ENCODE assay signal across 14 cellular contexts in genomic region chr7:30240401-30240800, GRCh38. TPM values are rescaled to one million over a fixed set of nuclear protein-coding genes. Genes with fewer than 3 reads are reported as not detected.
DNase-seq lines count a peak whose midpoint lies in the region; FAIRE-seq and TF ChIP-seq lines count a peak whose summit lies in the region.
"Had no signal": no experiment of that assay in that cellular context is flagged by ENCODE, and none has a peak within 500 bp of the region (broad histone marks: within the 10 kb centered on the region; RNA-seq: fewer than 3 reads in every experiment).

No MANE protein-coding gene starts in this region.

- peak; percentile 50 for FAIRE-seq in GM12891 (lab: Jason Lieb, UNC)
- FAIRE-seq: H54 had no signal

- H3K4me3 ChIP-seq in astrocyte of the spinal cord (ENCODE audit: low read depth, low read length) (no peak overlapping the region), neural progenitor cell (no peak overlapping the region), foreskin fibroblast (ENCODE audit: low read depth in 1 of 2, low read length in 2 of 2) (no peak overlapping the region)
- H3K4me3 ChIP-seq: body of pancreas had no signal

- no peaks in the 10 kb centered on the region for H3K9me3 ChIP-seq in neural progenitor cell (ENCODE audit: low read depth)
- H3K9me3 ChIP-seq: body of pancreas had no signal

- peaks cover 5% of the 10 kb centered on the region for H3K27me3 Mint-ChIP-seq in neural progenitor cell (ENCODE audit: insufficient read depth, low read depth)

- H3K4me2 ChIP-seq in neural progenitor cell = no peak overlapping the region

- no peaks in the 10 kb centered on the region for H3K36me3 ChIP-seq in neural progenitor cell

- no peak for TF ChIP-seq POLR2A in GM12891 (IDR thresholded peaks at IDR 0.05; ENCODE audit: low read depth, low read length)

- H3K4me1 ChIP-seq in neural progenitor cell = no peaks in the 10 kb centered on the region

- H3K79me2 ChIP-seq in neural progenitor cell (ENCODE audit: low read depth) = no peaks in the 10 kb centered on the region

- no peak for DNase-seq in GM12891 (ENCODE audit: insufficient read length, low spot score)
- DNase-seq in MV-4-11 (lab: John Stamatoyannopoulos, UW) = peak; percentile 43
- peak; percentile 63 for DNase-seq in astrocyte of the spinal cord (ENCODE audit: low read depth, low spot score)
- DNase-seq in neural progenitor cell (ENCODE audit: low spot score) = no peak
- no peak for DNase-seq in amniotic stem cell (lab: John Stamatoyannopoulos, UW)
- DNase-seq in foreskin fibroblast = no peak
- DNase-seq in NCI-H345 (lab: John Stamatoyannopoulos, UW) = no peak
- DNase-seq: body of pancreas; CD4-positive, alpha-beta T cell; IMR-90; stimulated activated CD4-positive, alpha-beta T cell treated with anti-CD3 and anti-CD28 coated beads, Interleukin-1b, Interleukin-23, amount 100 ng/mL, for 48 hours; stimulated activated naive CD4-positive, alpha-beta T cell treated with Interleukin-2 at 50 U/mL for 16 hours had no signal

- H3K27ac Mint-ChIP-seq in neural progenitor cell = peak overlapping the region; percentile 64
- H3K27ac Mint-ChIP-seq: CD4-positive, alpha-beta T cell; mesothelial cell of epicardium had no signal

- H4K20me1 ChIP-seq in neural progenitor cell (ENCODE audit: low read depth) = no peaks in the 10 kb centered on the region

- in situ Hi-C loops in astrocyte of the spinal cord (cut with HindIII; ENCODE audit: low sequenced_read_pairs) = no loop called here

- H3F3A ChIP-seq in neural progenitor cell (ENCODE audit: low read depth) = no peaks in the 10 kb centered on the region

- H2AFZ ChIP-seq in neural progenitor cell (replicated peaks) = no peak overlapping the region

- H3K4me3 Mint-ChIP-seq in neural progenitor cell = no peak overlapping the region
- H3K4me3 Mint-ChIP-seq: CD4-positive, alpha-beta T cell; mesothelial cell of epicardium had no signal

- no peak overlapping the region for H3K9ac ChIP-seq in neural progenitor cell

- no peak for TF ChIP-seq CTCF in astrocyte of the spinal cord (IDR thresholded peaks at IDR 0.05; ENCODE audit: low read depth, low read length)
- TF ChIP-seq CTCF in neural progenitor cell (IDR thresholded peaks at IDR 0.05) = no peak
- TF ChIP-seq CTCF in foreskin fibroblast (IDR thresholded peaks at IDR 0.05; ENCODE audit: low read depth, low read length) = no peak

- H3K4me1 Mint-ChIP-seq in neural progenitor cell = peaks cover 7% of the 10 kb centered on the region

- no peaks in the 10 kb centered on the region for H3K27me3 ChIP-seq in neural progenitor cell
- H3K27me3 ChIP-seq: body of pancreas had no signal

- no peaks in the 10 kb centered on the region for H3K36me3 Mint-ChIP-seq in neural progenitor cell
- H3K36me3 Mint-ChIP-seq: mesothelial cell of epicardium had no signal

- H3K9me3 Mint-ChIP-seq in neural progenitor cell = no peaks in the 10 kb centered on the region
- H3K9me3 Mint-ChIP-seq: CD4-positive, alpha-beta T cell had no signal

- H3K27ac ChIP-seq in neural progenitor cell = no peak overlapping the region

TF ChIP-seq in GM12891, 5 proteins besides CTCF, POLR2A, EP300 and RAD21:
- TF ChIP-seq POU2F2 (IDR thresholded peaks at IDR 0.05; ENCODE audit: low read depth, low read length) (no peak), PAX5 (IDR thresholded peaks at IDR 0.05; ENCODE audit: insufficient read depth, low read length, severe bottlenecking) (no peak), POLR2AphosphoS5 (IDR thresholded peaks at IDR 0.05; ENCODE audit: low read depth, low read length) (no peak), TAF1 (IDR thresholded peaks at IDR 0.05; ENCODE audit: low read depth, low read length) (no peak), SPI1 (IDR thresholded peaks at IDR 0.05; ENCODE audit: low read depth, low read length) (no peak)

RNA-seq across cellular contexts. Expression of gene ZNRF2, which starts 44.0 kb away (rescaled TPM):
- 3.8 TPM for polyA plus RNA-seq in GM12891 (2012; ENCODE audit: low read depth, missing spikeins)
- 25.5 and 37.7 TPM in 2 replicates for total RNA-seq in neural progenitor cell (ENCODE audit: low replicate concordance)

Comparison
In these comparisons a context has a peak if more than half of its experiments do, and no peak if none do; other contexts are left out.
1. DNase-seq: peak in MV-4-11 (single experiment) and astrocyte of the spinal cord (single experiment); none in GM12891 (single experiment), neural progenitor cell (single experiment), amniotic stem cell (single experiment), foreskin fibroblast (0 of 2) and NCI-H345 (single experiment).